In the genomic region with DNA sequence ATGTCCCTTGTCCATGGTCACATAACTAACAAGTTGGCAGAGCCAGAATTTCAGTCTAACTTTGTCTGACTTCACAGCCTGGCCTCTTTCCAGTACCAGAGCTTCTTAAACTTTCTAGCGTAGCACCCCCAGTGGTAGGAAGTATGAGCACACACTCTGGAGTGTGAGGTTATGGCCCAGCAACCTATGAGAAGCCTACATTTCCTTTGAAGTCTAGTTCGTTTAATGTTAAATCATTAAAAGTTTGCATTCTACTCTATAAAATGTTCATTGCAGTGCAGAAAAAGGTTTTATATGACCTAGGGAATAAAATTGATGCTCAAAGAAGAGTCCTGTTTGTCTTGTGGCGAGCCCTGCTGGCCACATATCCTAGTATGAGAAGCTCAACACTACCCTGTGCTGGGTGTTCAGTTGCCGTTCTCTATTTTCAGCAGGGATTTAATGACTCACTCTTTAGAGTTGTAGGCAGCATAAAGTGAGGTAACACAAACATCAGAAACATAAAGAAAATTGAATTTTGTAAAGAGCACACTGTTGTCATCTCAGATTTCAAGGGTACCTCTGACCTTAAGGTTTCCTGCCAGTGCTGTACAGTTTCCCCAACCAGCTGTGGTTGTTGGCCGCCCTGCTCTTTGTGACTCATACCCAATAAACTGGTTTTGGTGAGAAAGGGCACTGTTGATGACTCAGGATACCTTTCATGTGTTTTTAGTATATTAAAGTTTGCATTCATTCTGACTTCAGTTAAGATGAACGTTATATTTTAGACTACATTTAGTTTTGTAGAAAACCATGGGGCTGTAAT, we compare ENCODE assay signal across 8 cellular contexts. TPM values are rescaled to one million over a fixed set of nuclear protein-coding genes. Genes with fewer than 3 reads are reported as not detected.
DNase-seq lines count a peak whose midpoint lies in the region; ATAC-seq lines count a peak whose summit lies in the region.

No MANE protein-coding gene starts in this region.

- peaks cover 16% of the 10 kb centered on the region for H3K4me1 ChIP-seq in CD8-positive, alpha-beta memory T cell (ENCODE audit: insufficient read depth, low read length)
- peaks cover 27% of the 10 kb centered on the region for H3K4me1 ChIP-seq in SJSA1 (replicated peaks)

- DNase-seq in CD8-positive, alpha-beta memory T cell: peak; percentile 48 to 88 (median 57)
- peak; percentile 87 to 92 for DNase-seq in SJSA1 (ENCODE audit: low read depth in 1 of 2, low spot score in 2 of 2)
- peak; percentile 66 for DNase-seq in activated gamma-delta T cell treated with anti-CD3 and anti-CD28 coated beads, Interleukin-2, amount 50 U/mL, for 16 hours (ENCODE audit: low read depth)
- DNase-seq in glomerular endothelial cell (ENCODE audit: extremely low read depth, low read depth, low spot score): peak; percentile 95
- DNase-seq in skeletal muscle cell (ENCODE audit: low read depth): peak; percentile 96
- no peak for DNase-seq in middle frontal gyrus (ENCODE audit: extremely low spot score, low spot score)

- H3K36me3 ChIP-seq in CD8-positive, alpha-beta memory T cell (ENCODE audit: insufficient read depth, low read length): peaks cover 21% of the 10 kb centered on the region
- H3K36me3 ChIP-seq in SJSA1: peaks cover 45% of the 10 kb centered on the region

- peaks cover 26 to 35% (median 30%) of the 10 kb centered on the region in 3 donors for H3K4me1 Mint-ChIP-seq in CD8-positive, alpha-beta memory T cell

- ATAC-seq in GM19324 (IDR thresholded peaks at IDR 0.05; ENCODE audit: low FRiP score, unreplicated experiment) (peak; percentile 86), HG03378 (IDR thresholded peaks at IDR 0.05; ENCODE audit: unreplicated experiment) (peak; percentile 80)

- peak overlapping the region in 6 of 7 donors; percentile 33 to 80 (median 56) for H3K4me3 Mint-ChIP-seq in CD8-positive, alpha-beta memory T cell

- no peaks in the 10 kb centered on the region for H3K27me3 ChIP-seq in CD8-positive, alpha-beta memory T cell (ENCODE audit: insufficient read depth, low read length, poor library complexity, severe bottlenecking)
- H3K27me3 ChIP-seq in SJSA1 (replicated peaks): no peaks in the 10 kb centered on the region

- CTCF ChIA-PET in CD8-positive, alpha-beta memory T cell (lab: Charles Lee): interaction anchor here (0.8 to 2.3 kb wide), 16 partner anchors 11 to 154 kb away, joined by 3 to 23 read pairs (median 3); a partner anchor contains a TSS

- H3K27me3 Mint-ChIP-seq in CD8-positive, alpha-beta memory T cell: no peaks in the 10 kb centered on the region

- peak overlapping the region; percentile 83 to 94 (median 88) for H3K27ac Mint-ChIP-seq in CD8-positive, alpha-beta memory T cell

- no peaks in the 10 kb centered on the region for H3K9me3 Mint-ChIP-seq in CD8-positive, alpha-beta memory T cell

- H3K27ac ChIP-seq in CD8-positive, alpha-beta memory T cell (ENCODE audit: low read depth, low read length): no peak overlapping the region
- H3K27ac ChIP-seq in SJSA1: peak overlapping the region; percentile 46

- POLR2A ChIA-PET in CD8-positive, alpha-beta memory T cell (lab: Charles Lee): interaction anchor here (0.6 to 1.8 kb wide), 2 partner anchors 14 to 146 kb away, joined by 3 to 11 read pairs; a partner anchor contains a TSS

- H3K9me3 ChIP-seq in CD8-positive, alpha-beta memory T cell (ENCODE audit: low read length): no peaks in the 10 kb centered on the region
- H3K9me3 ChIP-seq in SJSA1 (replicated peaks): no peaks in the 10 kb centered on the region

- H3K4me3 ChIP-seq in CD8-positive, alpha-beta memory T cell (ENCODE audit: low read length): no peak overlapping the region
- H3K4me3 ChIP-seq in SJSA1 (no peak overlapping the region), skeletal muscle cell (ENCODE audit: low read depth, low read length) (no peak overlapping the region)

- peaks cover 8 to 58% (median 22%) of the 10 kb centered on the region in 3 donors for H3K36me3 Mint-ChIP-seq in CD8-positive, alpha-beta memory T cell

RNA-seq across cellular contexts. Expression of a gene that starts 14.3 kb away (rescaled TPM):
- 10 to 100 TPM; 62.8 to 63.8 TPM for total RNA-seq in CD8-positive, alpha-beta memory T cell
- polyA plus RNA-seq in CD8-positive, alpha-beta memory T cell: 26.0 TPM
- 36.0 and 41.4 TPM in 2 replicates for total RNA-seq in SJSA1 (2014; rRNA removed; shearing (Covaris generic))
- total RNA-seq in glomerular endothelial cell: 30.8 and 34.0 TPM in 2 replicates
